In the genomic region with DNA sequence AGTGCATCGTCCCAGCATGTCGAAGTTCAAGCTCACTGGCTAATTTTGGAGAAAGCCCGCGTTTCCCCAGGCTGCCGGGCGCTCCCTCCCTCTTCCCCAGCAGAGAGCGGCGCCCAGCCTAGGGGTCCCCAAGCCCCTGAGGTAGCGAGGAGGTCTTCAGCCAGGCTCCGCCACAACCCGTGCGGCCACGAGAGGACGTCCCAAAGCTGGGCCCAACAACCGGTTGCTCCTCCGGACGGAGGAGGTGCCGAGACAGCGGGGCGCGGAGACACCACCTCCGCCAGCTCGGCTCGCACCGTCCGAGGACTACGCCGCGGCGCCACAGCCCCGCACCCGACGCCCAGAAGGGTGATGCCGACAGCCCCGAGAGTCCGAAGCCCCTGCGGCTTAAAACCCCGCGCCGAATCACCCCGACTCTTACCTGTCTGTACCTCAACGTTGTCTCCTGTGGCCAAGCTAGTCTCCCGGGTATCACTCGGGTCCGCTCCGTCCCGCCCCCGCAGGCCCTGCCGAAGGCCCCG, we compare ENCODE assay signal across 1 cellular context.
TF ChIP-seq lines count a peak whose summit lies in the region.

A gene with protein sequence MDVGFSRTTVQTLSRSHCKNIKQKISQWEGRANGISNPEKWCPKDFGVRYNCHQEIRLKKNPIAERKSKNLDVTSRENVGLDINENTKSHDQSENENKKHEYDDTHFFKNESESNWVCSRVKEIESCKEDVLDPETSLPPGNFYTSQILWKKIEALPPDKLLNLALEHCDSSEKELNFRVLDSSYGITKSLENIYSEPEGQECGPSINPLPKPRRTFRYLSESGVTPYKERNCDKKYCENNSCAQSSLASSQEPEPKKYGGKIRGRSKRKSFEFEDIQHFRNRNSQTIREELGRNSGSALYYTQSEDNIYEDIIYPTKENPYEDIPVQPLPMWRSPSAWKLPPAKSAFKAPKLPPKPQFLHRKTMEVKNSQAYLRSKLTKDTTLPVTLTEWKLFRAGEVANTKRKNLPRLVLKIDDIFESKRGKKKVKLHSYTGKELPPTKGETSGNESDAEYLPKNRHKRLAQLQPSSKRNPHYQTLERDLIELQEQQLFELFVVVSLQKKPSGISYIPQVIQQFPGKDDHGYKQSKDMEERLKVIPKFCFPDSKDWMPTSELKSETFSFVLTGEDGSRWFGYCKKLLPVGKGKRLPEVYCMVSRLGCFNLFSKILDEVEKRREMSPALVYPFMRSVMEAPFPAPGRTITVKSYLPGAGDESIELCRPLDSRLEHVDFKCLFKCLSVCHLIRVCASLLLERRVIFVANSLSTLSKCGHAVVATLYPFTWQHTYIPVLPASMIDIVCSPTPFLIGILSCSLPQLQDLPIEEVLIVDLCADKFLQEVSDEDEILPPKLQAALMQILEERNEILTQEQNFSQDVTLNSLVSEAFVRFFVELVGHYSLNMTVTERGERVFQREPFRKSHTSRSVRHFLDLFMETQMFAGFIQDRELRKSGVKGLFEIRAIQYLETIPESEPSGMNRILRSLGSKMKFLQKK (minus strand): TSS at position 488 of the 521 bp plus-strand sequence. CDS start 44,065 bp downstream, outside the sequence.

TF ChIP-seq in HepG2, 621 proteins besides CTCF, POLR2A, EP300 and RAD21 (continued from another document and continues in another):
- no peak for TF ChIP-seq BCLAF1 (IDR thresholded peaks at IDR 0.05)
- no peak for TF ChIP-seq ZNF20 (CRISPR knock-in tag; IDR thresholded peaks at IDR 0.05)
- TF ChIP-seq KLF6 (CRISPR knock-in tag; IDR thresholded peaks at IDR 0.05): no peak
- TF ChIP-seq ZNF382 (CRISPR knock-in tag; IDR thresholded peaks at IDR 0.05; ENCODE audit: borderline replicate concordance): no peak
- TF ChIP-seq ZBTB7A (CRISPR knock-in tag; IDR thresholded peaks at IDR 0.05): peak; percentile 47; the same call in 1 of the 2 replicates
- TF ChIP-seq NFRKB (IDR thresholded peaks at IDR 0.05): no peak
- TF ChIP-seq GLMP (CRISPR knock-in tag; IDR thresholded peaks at IDR 0.05; ENCODE audit: borderline replicate concordance): no peak
- TF ChIP-seq ZNF496 (CRISPR knock-in tag; IDR thresholded peaks at IDR 0.05; ENCODE audit: insufficient replicate concordance): no peak
- TF ChIP-seq ZFY (CRISPR knock-in tag; IDR thresholded peaks at IDR 0.05): peak; percentile 41; the same call in 1 of the 2 replicates
- TF ChIP-seq, protein P1, sequence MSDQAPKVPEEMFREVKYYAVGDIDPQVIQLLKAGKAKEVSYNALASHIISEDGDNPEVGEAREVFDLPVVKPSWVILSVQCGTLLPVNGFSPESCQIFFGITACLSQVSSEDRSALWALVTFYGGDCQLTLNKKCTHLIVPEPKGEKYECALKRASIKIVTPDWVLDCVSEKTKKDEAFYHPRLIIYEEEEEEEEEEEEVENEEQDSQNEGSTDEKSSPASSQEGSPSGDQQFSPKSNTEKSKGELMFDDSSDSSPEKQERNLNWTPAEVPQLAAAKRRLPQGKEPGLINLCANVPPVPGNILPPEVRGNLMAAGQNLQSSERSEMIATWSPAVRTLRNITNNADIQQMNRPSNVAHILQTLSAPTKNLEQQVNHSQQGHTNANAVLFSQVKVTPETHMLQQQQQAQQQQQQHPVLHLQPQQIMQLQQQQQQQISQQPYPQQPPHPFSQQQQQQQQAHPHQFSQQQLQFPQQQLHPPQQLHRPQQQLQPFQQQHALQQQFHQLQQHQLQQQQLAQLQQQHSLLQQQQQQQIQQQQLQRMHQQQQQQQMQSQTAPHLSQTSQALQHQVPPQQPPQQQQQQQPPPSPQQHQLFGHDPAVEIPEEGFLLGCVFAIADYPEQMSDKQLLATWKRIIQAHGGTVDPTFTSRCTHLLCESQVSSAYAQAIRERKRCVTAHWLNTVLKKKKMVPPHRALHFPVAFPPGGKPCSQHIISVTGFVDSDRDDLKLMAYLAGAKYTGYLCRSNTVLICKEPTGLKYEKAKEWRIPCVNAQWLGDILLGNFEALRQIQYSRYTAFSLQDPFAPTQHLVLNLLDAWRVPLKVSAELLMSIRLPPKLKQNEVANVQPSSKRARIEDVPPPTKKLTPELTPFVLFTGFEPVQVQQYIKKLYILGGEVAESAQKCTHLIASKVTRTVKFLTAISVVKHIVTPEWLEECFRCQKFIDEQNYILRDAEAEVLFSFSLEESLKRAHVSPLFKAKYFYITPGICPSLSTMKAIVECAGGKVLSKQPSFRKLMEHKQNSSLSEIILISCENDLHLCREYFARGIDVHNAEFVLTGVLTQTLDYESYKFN (CRISPR knock-in tag; conservative IDR thresholded peaks at IDR 0.05): no peak
- no peak for TF ChIP-seq SOX5 (CRISPR knock-in tag; IDR thresholded peaks at IDR 0.05; ENCODE audit: borderline replicate concordance)
- TF ChIP-seq RELA (CRISPR knock-in tag; IDR thresholded peaks at IDR 0.05): no peak
- 0 out of 2 replicates have a peak, but pooled peaks have one; percentile 51 for TF ChIP-seq ZMYM4 (CRISPR knock-in tag; IDR thresholded peaks at IDR 0.05)
- no peak for TF ChIP-seq ZNF703 (CRISPR knock-in tag; IDR thresholded peaks at IDR 0.05; ENCODE audit: borderline replicate concordance)
- TF ChIP-seq NBN (conservative IDR thresholded peaks at IDR 0.05): no peak
- TF ChIP-seq HOXA5 (CRISPR knock-in tag; IDR thresholded peaks at IDR 0.05): no peak
- TF ChIP-seq ZIK1 (CRISPR knock-in tag; IDR thresholded peaks at IDR 0.05; ENCODE audit: borderline replicate concordance, low read depth): 0 out of 2 replicates have a peak, but pooled peaks have one; percentile 24
- no peak for TF ChIP-seq CEBPG (CRISPR knock-in tag; IDR thresholded peaks at IDR 0.05)
- TF ChIP-seq GABPB1 (CRISPR knock-in tag; IDR thresholded peaks at IDR 0.05): peak; percentile 58; the same call in 1 of the 2 replicates
- no peak for TF ChIP-seq PHB2 (IDR thresholded peaks at IDR 0.05; ENCODE audit: partially characterized antibody)
- TF ChIP-seq ZFP36L1 (CRISPR knock-in tag; IDR thresholded peaks at IDR 0.05): 0 out of 2 replicates have a peak, but pooled peaks have one; percentile 28
- TF ChIP-seq AHR (CRISPR knock-in tag; IDR thresholded peaks at IDR 0.05): 0 out of 2 replicates have a peak, but pooled peaks have one; percentile 53
- TF ChIP-seq ZNF678 (CRISPR knock-in tag; IDR thresholded peaks at IDR 0.05): 0 out of 2 replicates have a peak, but pooled peaks have one; percentile 43
- TF ChIP-seq AGO1 (IDR thresholded peaks at IDR 0.05; ENCODE audit: low read depth, low read length, poor library complexity, severe bottlenecking): no peak
- TF ChIP-seq ZNF580 (CRISPR knock-in tag; IDR thresholded peaks at IDR 0.05; ENCODE audit: borderline replicate concordance, low read depth): no peak
- TF ChIP-seq ZNF446 (CRISPR knock-in tag; IDR thresholded peaks at IDR 0.05): peak; percentile 38; the same call in 1 of the 2 replicates
- TF ChIP-seq ZNF777 (CRISPR knock-in tag; IDR thresholded peaks at IDR 0.05): peak; percentile 97
- TF ChIP-seq, protein P2, sequence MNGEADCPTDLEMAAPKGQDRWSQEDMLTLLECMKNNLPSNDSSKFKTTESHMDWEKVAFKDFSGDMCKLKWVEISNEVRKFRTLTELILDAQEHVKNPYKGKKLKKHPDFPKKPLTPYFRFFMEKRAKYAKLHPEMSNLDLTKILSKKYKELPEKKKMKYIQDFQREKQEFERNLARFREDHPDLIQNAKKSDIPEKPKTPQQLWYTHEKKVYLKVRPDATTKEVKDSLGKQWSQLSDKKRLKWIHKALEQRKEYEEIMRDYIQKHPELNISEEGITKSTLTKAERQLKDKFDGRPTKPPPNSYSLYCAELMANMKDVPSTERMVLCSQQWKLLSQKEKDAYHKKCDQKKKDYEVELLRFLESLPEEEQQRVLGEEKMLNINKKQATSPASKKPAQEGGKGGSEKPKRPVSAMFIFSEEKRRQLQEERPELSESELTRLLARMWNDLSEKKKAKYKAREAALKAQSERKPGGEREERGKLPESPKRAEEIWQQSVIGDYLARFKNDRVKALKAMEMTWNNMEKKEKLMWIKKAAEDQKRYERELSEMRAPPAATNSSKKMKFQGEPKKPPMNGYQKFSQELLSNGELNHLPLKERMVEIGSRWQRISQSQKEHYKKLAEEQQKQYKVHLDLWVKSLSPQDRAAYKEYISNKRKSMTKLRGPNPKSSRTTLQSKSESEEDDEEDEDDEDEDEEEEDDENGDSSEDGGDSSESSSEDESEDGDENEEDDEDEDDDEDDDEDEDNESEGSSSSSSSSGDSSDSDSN (CRISPR knock-in tag; IDR thresholded peaks at IDR 0.05): peak; percentile 68
- TF ChIP-seq, protein P3, sequence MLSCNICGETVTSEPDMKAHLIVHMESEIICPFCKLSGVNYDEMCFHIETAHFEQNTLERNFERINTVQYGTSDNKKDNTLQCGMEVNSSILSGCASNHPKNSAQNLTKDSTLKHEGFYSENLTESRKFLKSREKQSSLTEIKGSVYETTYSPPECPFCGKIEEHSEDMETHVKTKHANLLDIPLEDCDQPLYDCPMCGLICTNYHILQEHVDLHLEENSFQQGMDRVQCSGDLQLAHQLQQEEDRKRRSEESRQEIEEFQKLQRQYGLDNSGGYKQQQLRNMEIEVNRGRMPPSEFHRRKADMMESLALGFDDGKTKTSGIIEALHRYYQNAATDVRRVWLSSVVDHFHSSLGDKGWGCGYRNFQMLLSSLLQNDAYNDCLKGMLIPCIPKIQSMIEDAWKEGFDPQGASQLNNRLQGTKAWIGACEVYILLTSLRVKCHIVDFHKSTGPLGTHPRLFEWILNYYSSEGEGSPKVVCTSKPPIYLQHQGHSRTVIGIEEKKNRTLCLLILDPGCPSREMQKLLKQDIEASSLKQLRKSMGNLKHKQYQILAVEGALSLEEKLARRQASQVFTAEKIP (CRISPR knock-in tag; IDR thresholded peaks at IDR 0.05; ENCODE audit: borderline replicate concordance): no peak
- TF ChIP-seq ZNF253 (CRISPR knock-in tag; IDR thresholded peaks at IDR 0.05; ENCODE audit: borderline replicate concordance): 0 out of 2 replicates have a peak, but pooled peaks have one; percentile 23
- no peak; the same call in 1 of the 2 replicates for TF ChIP-seq ZNF749 (CRISPR knock-in tag; IDR thresholded peaks at IDR 0.05; ENCODE audit: borderline replicate concordance)
- no peak for TF ChIP-seq ZNF34 (CRISPR knock-in tag; IDR thresholded peaks at IDR 0.05; ENCODE audit: borderline replicate concordance)
- no peak for TF ChIP-seq NPAS2 (CRISPR knock-in tag; IDR thresholded peaks at IDR 0.05; ENCODE audit: borderline replicate concordance)
- TF ChIP-seq, protein P4, sequence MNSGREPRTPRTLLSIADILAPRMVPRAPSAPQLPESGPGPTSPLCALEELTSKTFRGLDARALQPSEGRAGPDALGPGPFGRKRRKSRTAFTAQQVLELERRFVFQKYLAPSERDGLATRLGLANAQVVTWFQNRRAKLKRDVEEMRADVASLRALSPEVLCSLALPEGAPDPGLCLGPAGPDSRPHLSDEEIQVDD (CRISPR knock-in tag; IDR thresholded peaks at IDR 0.05; ENCODE audit: borderline replicate concordance): no peak
